Comparison of ENCODE assay signal across 13 cellular contexts in genomic region chr1:22123071-22123390, GRCh38.
"Had no signal": no experiment of that assay in that cellular context is flagged by ENCODE, and none has a peak within 500 bp of the region (broad histone marks: within the 10 kb centered on the region; RNA-seq: fewer than 3 reads in every experiment).

No MANE protein-coding gene starts in this region.

- H3K4me1 ChIP-seq: pancreas had no signal

- ATAC-seq: left lung, pancreas had no signal

- H3K27ac ChIP-seq: left lung, stomach had no signal

- H3K36me3 ChIP-seq: pancreas had no signal

- H3K4me3 Mint-ChIP-seq: activated naive CD8-positive, alpha-beta T cell; endodermal cell; memory B cell; neural crest cell had no signal

- H3K27ac Mint-ChIP-seq: activated naive CD8-positive, alpha-beta T cell; memory B cell had no signal

- H3K9me3 ChIP-seq: left lung, pancreas, stomach had no signal

- H3K27me3 ChIP-seq: left lung, pancreas, stomach had no signal

- H3K4me3 ChIP-seq: left lung, pancreas, stomach had no signal

- DNase-seq: activated CD4-positive, alpha-beta T cell treated with anti-CD3 and anti-CD28 coated beads, Interleukin-2, amount 50 U/mL, for 1 hour; activated CD4-positive, CD25-positive, alpha-beta regulatory T cell; activated effector memory CD4-positive, alpha-beta T cell treated with Interleukin-2 at 50 U/mL for 16 hours; activated T-cell treated with anti-CD3 and anti-CD28 coated beads, Interleukin-2, amount 50 U/mL, for 1 hour; endodermal cell; erythroblast; stomach; T-helper 2 cell had no signal

- H3K9me3 Mint-ChIP-seq: endodermal cell, memory B cell, neural crest cell had no signal

- H3K27me3 Mint-ChIP-seq: activated naive CD8-positive, alpha-beta T cell; memory B cell had no signal
